Comparison of ENCODE assay signal across 15 cellular contexts in the genomic region with DNA sequence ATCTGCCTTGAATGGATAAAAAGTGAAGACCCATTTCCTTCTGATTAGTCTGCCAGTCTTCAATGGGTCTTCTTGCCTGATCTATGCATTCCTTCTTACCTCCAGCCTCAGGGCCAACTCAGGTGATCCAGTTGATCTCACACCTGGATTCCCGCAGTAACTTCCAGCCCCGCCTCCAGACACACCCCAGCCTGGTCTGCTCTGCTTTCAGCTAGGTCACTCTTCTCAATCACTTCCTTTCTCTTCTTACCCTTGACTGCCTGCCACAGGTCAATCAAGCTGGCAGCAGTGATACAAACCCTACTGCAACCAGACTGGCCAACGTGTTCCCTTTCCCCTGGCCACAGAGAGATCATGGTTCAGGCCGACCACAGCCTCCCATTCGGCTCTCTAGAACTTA.
DNase-seq lines count a peak whose midpoint lies in the region; ATAC-seq, FAIRE-seq and TF ChIP-seq lines count a peak whose summit lies in the region.
"Had no signal": no experiment of that assay in that cellular context is flagged by ENCODE, and none has a peak within 500 bp of the region (broad histone marks: within the 10 kb centered on the region; RNA-seq: fewer than 3 reads in every experiment).

No MANE protein-coding gene starts in this region.

- H3K27ac Mint-ChIP-seq in activated naive CD4-positive, alpha-beta T cell treated with anti-CD3 and anti-CD28 coated beads, Interleukin-2, amount 50 U/mL, for 24 hours: peak overlapping the region; percentile 15
- H3K27ac Mint-ChIP-seq: CD14-positive monocyte; CD8-positive, alpha-beta T cell; IgD-negative memory B cell had no signal

- H2AFZ ChIP-seq in H1 (ENCODE audit: low read length): peak overlapping the region; percentile 6; the same call in 1 of the 2 replicates

- ATAC-seq in HG02840 (IDR thresholded peaks at IDR 0.05; ENCODE audit: low FRiP score, unreplicated experiment): no peak
- ATAC-seq: CD8-positive, alpha-beta T cell had no signal

- H3K79me2 ChIP-seq in H1 (ENCODE audit: control insufficient read depth in 1 of 2, insufficient read depth in 2 of 2, low read length in 2 of 2): no peaks in the 10 kb centered on the region
- H3K79me2 ChIP-seq in mesendoderm (ENCODE audit: control insufficient read depth, insufficient read depth, low read length): no peaks in the 10 kb centered on the region

- H3K4me1 ChIP-seq in H1 (replicated peaks in 1 of 4; ENCODE audit: control insufficient read depth in 3 of 4, insufficient read depth in 4 of 4, low read length in 3 of 4): no peaks in the 10 kb centered on the region; a peak in 1 of 7 replicates
- no peaks in the 10 kb centered on the region for H3K4me1 ChIP-seq in mesendoderm (ENCODE audit: control insufficient read depth, low read depth, low read length)

- H3K4me3 Mint-ChIP-seq in activated naive CD4-positive, alpha-beta T cell treated with anti-CD3 and anti-CD28 coated beads, Interleukin-2, amount 50 U/mL, for 24 hours: no peak overlapping the region
- H3K4me3 Mint-ChIP-seq: CD8-positive, alpha-beta T cell; IgD-negative memory B cell had no signal

- H2BK20ac ChIP-seq in H1 (ENCODE audit: low read length): no peak overlapping the region

- H4K20me1 ChIP-seq in H1 (replicated peaks in 1 of 2; ENCODE audit: control insufficient read depth in 1 of 2, insufficient read depth in 2 of 2, low read length in 2 of 2): no peaks in the 10 kb centered on the region

- no peak overlapping the region for H2BK15ac ChIP-seq in H1 (ENCODE audit: low read length)
- no peak overlapping the region for H2BK15ac ChIP-seq in mesendoderm (replicated peaks; ENCODE audit: low read depth)

- H3K79me1 ChIP-seq in H1 (ENCODE audit: low read depth, low read length): no peaks in the 10 kb centered on the region; the same call in 1 of the 2 replicates
- H3K79me1 ChIP-seq in mesendoderm (ENCODE audit: low read length): no peaks in the 10 kb centered on the region

- TF ChIP-seq RAD21 in H1 (IDR thresholded peaks at IDR 0.05 in 1 of 2, conservative IDR thresholded peaks at IDR 0.05 in 1 of 2; ENCODE audit: low read depth in 2 of 2, low read length in 2 of 2): no peak

- no peak overlapping the region for H3K18ac ChIP-seq in H1 (ENCODE audit: extremely low read depth, low read length)
- H3K18ac ChIP-seq in mesendoderm (ENCODE audit: low read length): no peak overlapping the region

- H2BK12ac ChIP-seq in H1 (ENCODE audit: low read depth, low read length): no peak overlapping the region

- TF ChIP-seq POLR2A in H1 (IDR thresholded peaks at IDR 0.05; ENCODE audit: control extremely low read depth in 1 of 2, low read depth in 2 of 2, low read length in 2 of 2): no peak

- H2BK5ac ChIP-seq in H1 (ENCODE audit: low read depth, low read length) (no peak overlapping the region), mesendoderm (ENCODE audit: low read length) (no peak overlapping the region)

- no peak overlapping the region for H4K5ac ChIP-seq in H1 (ENCODE audit: insufficient read length, low read depth, low read length)
- no peak overlapping the region for H4K5ac ChIP-seq in mesendoderm (ENCODE audit: low read length)

- no peaks in the 10 kb centered on the region for H3K23me2 ChIP-seq in H1 (ENCODE audit: low read depth, low read length)

- no peaks in the 10 kb centered on the region for H3K4me1 Mint-ChIP-seq in activated naive CD4-positive, alpha-beta T cell treated with anti-CD3 and anti-CD28 coated beads, Interleukin-2, amount 50 U/mL, for 24 hours
- H3K4me1 Mint-ChIP-seq: CD14-positive monocyte, IgD-negative memory B cell had no signal

- H2AK5ac ChIP-seq in H1 (ENCODE audit: low read depth, low read length) (no peak overlapping the region), mesendoderm (ENCODE audit: low read length) (no peak overlapping the region)

- no peak overlapping the region for H3K27ac ChIP-seq in H1 (ENCODE audit: low read depth, low read length)
- H3K27ac ChIP-seq in mesendoderm (ENCODE audit: low read depth, low read length): no peak overlapping the region
- H3K27ac ChIP-seq: 22Rv1 had no signal

- no peak overlapping the region for H3K23ac ChIP-seq in H1 (ENCODE audit: insufficient read length)
- H3K23ac ChIP-seq in mesendoderm (ENCODE audit: low read length): no peak overlapping the region

- H3K9me3 Mint-ChIP-seq in activated naive CD4-positive, alpha-beta T cell treated with anti-CD3 and anti-CD28 coated beads, Interleukin-2, amount 50 U/mL, for 24 hours: no peaks in the 10 kb centered on the region
- H3K9me3 Mint-ChIP-seq: CD8-positive, alpha-beta T cell had no signal

- H3K9ac ChIP-seq in H1 (replicated peaks in 1 of 4; ENCODE audit: extremely low read depth in 1 of 4, low read depth in 3 of 4, low read length in 3 of 4): no peak overlapping the region
- H3K9ac ChIP-seq in mesendoderm (ENCODE audit: low read length): no peak overlapping the region

- WGBS in H1 (ENCODE audit: extremely low coverage in 1 of 2, insufficient coverage in 1 of 2, insufficient read length in 1 of 2, insufficient replicate concordance in 2 of 2, low coverage in 1 of 2, low lambda C conversion rate in 2 of 2, missing lambda C conversion rate in 1 of 2), 2 experiments: 81% methylated on average over 5 of the region's 5 CpGs; no CpG with 5 or more reads in 1 of the 2 experiments
- WGBS in mesendoderm (ENCODE audit: extremely low coverage, insufficient coverage, low lambda C conversion rate): no CpG with 5 or more reads among the region's 5 CpGs

- TF ChIP-seq CTCF in H1 (IDR thresholded peaks at IDR 0.05; ENCODE audit: control extremely low read depth in 1 of 3, insufficient read depth in 1 of 3, low read depth in 1 of 3, low read length in 3 of 3): no peak

- H3K27me3 Mint-ChIP-seq in activated naive CD4-positive, alpha-beta T cell treated with anti-CD3 and anti-CD28 coated beads, Interleukin-2, amount 50 U/mL, for 24 hours: peaks cover 12% of the 10 kb centered on the region
- H3K27me3 Mint-ChIP-seq: IgD-negative memory B cell had no signal

- no peaks in the 10 kb centered on the region for H3K36me3 Mint-ChIP-seq in activated naive CD4-positive, alpha-beta T cell treated with anti-CD3 and anti-CD28 coated beads, Interleukin-2, amount 50 U/mL, for 24 hours
- H3K36me3 Mint-ChIP-seq: CD14-positive monocyte; CD8-positive, alpha-beta T cell; IgD-negative memory B cell had no signal

- H3K36me3 ChIP-seq in H1 (ENCODE audit: control insufficient read depth in 2 of 4, insufficient read depth in 4 of 4, low read length in 3 of 4) (no peaks in the 10 kb centered on the region), mesendoderm (ENCODE audit: control insufficient read depth, insufficient read depth, low read length) (no peaks in the 10 kb centered on the region)

- no peak overlapping the region for H4K91ac ChIP-seq in H1 (replicated peaks; ENCODE audit: insufficient read length, low read length)

- H3K4ac ChIP-seq in H1 (replicated peaks; ENCODE audit: insufficient read length, low read depth, low read length): no peak overlapping the region
- no peak overlapping the region for H3K4ac ChIP-seq in mesendoderm (ENCODE audit: low read depth, low read length)

- POLR2A ChIA-PET in H1 (lab: Charles Lee; ENCODE audit: partially characterized antibody): no interaction called here

- no peak for FAIRE-seq in H1 (lab: Jason Lieb, UNC)
- FAIRE-seq: H54 had no signal

- TF ChIP-seq EP300 in H1 (IDR thresholded peaks at IDR 0.05; ENCODE audit: borderline replicate concordance in 1 of 2, low read depth in 2 of 2, low read length in 2 of 2): no peak

- no peak overlapping the region for H3K56ac ChIP-seq in H1 (replicated peaks; ENCODE audit: insufficient read length, low read depth, low read length)
- H3K56ac ChIP-seq in mesendoderm (ENCODE audit: low read length): no peak overlapping the region

- H3K9me3 ChIP-seq in H1 (ENCODE audit: insufficient read depth in 2 of 2, low read depth in 1 of 2, low read length in 1 of 2): no peaks in the 10 kb centered on the region

- no peak overlapping the region for H3K14ac ChIP-seq in H1 (ENCODE audit: insufficient read length)

- DNase-seq in activated naive CD4-positive, alpha-beta T cell treated with anti-CD3 and anti-CD28 coated beads, Interleukin-2, amount 50 U/mL, for 16 hours: no peak
- DNase-seq in H1 (ENCODE audit: low read depth in 1 of 2, low spot score in 2 of 2): no peak
- peak; percentile 13 for DNase-seq in mesendoderm
- DNase-seq in NCI-H1436 treated with DMSO at 0.1 percent for 48 hours (lab: John Stamatoyannopoulos, UW): no peak
- no peak for DNase-seq in NCI-H1092 (lab: John Stamatoyannopoulos, UW)
- DNase-seq: CD8-positive, alpha-beta T cell; COR-L47; DND-41; GF-D8 had no signal

- H2BK120ac ChIP-seq in H1 (replicated peaks; ENCODE audit: low read depth, low read length) (no peak overlapping the region), mesendoderm (ENCODE audit: low read depth, low read length) (no peak overlapping the region)

- H3K4me3 ChIP-seq in H1 (ENCODE audit: extremely low read depth in 1 of 4, insufficient read depth in 2 of 4, low read depth in 3 of 4, low read length in 4 of 4) (no peak overlapping the region), mesendoderm (ENCODE audit: low read length) (no peak overlapping the region)

- H4K8ac ChIP-seq in H1 (ENCODE audit: extremely low read depth, insufficient read depth, low read length): no peak overlapping the region
- no peak overlapping the region for H4K8ac ChIP-seq in mesendoderm (ENCODE audit: low read depth, low read length)

- H3K4me2 ChIP-seq in H1 (ENCODE audit: insufficient read depth in 1 of 2, low read depth in 2 of 2, low read length in 2 of 2) (no peak overlapping the region), mesendoderm (ENCODE audit: low read length) (no peak overlapping the region)

- H3K27me3 ChIP-seq in H1 (replicated peaks in 1 of 4; ENCODE audit: control insufficient read depth in 3 of 4, extremely low read depth in 1 of 4, insufficient read depth in 3 of 4, low read length in 3 of 4) (no peaks in the 10 kb centered on the region), mesendoderm (ENCODE audit: insufficient read depth, low read length, poor library complexity) (no peaks in the 10 kb centered on the region)

- CTCF ChIA-PET in H1 (lab: Charles Lee; ENCODE audit: partially characterized antibody): no interaction called here

TF ChIP-seq in H1, 55 proteins besides CTCF, POLR2A, EP300 and RAD21 (continues in another document):
- TF ChIP-seq EZH2 (IDR thresholded peaks at IDR 0.05; ENCODE audit: low read depth, low read length, severe bottlenecking) (no peak), SUZ12 (IDR thresholded peaks at IDR 0.05; ENCODE audit: low read length) (no peak), JUN (IDR thresholded peaks at IDR 0.05; ENCODE audit: low read depth, low read length) (no peak), TEAD4 (IDR thresholded peaks at IDR 0.05; ENCODE audit: low read depth, low read length) (no peak), SIN3A (conservative IDR thresholded peaks at IDR 0.05 in 1 of 2, IDR thresholded peaks at IDR 0.05 in 1 of 2; ENCODE audit: low read depth in 1 of 2, low read length in 2 of 2) (no peak), TBP (IDR thresholded peaks at IDR 0.05; ENCODE audit: low read depth, low read length) (no peak), NANOG (IDR thresholded peaks at IDR 0.05; ENCODE audit: insufficient read depth, low read depth, low read length, poor library complexity, severe bottlenecking) (no peak), BCL11A (IDR thresholded peaks at IDR 0.05; ENCODE audit: low read depth in 2 of 2, low read length in 2 of 2) (no peak), CEBPB (IDR thresholded peaks at IDR 0.05; ENCODE audit: low read depth, low read length) (no peak)
